Comparison of ENCODE assay signal across 26 cellular contexts in the genomic region with DNA sequence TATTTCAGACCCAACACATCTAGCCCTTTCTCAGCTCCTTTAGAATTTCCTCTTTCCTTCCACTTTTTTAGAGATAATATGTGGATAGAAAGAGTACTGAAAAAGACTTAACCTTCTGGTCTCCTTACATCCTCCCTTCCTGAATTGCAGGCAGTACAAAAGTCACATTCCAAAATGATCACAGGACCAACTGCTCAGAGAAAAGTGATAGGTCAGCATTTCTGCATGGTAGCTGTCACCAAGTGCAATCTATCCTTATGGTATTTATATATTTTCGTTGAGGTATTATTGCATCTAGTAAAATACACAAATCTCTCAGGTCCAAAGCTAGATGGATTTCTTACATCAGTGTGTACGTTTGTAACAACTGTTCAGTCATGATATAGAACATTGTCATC.
"Had no signal": no experiment of that assay in that cellular context is flagged by ENCODE, and none has a peak within 500 bp of the region (broad histone marks: within the 10 kb centered on the region; RNA-seq: fewer than 3 reads in every experiment).

No MANE protein-coding gene starts in this region.

- H3K4me3 ChIP-seq: breast epithelium, SJSA1 had no signal

- H3K27me3 ChIP-seq: breast epithelium, SJSA1 had no signal

- DNase-seq: activated CD4-positive, alpha-beta T cell treated with anti-CD3 and anti-CD28 coated beads, Interleukin-2, amount 50 U/mL, for 1 hour; activated CD4-positive, CD25-positive, alpha-beta regulatory T cell; activated CD8-positive, alpha-beta memory T cell treated with anti-CD3 and anti-CD28 coated beads, Interleukin-2, amount 50 U/mL, for 4 hours; activated CD8-positive, alpha-beta T cell treated with anti-CD3 and anti-CD28 coated beads for 36 hours; activated naive CD4-positive, alpha-beta T cell treated with anti-CD3 and anti-CD28 coated beads, Interleukin-2, amount 50 U/mL, for 16 hours; activated naive CD8-positive, alpha-beta T cell treated with anti-CD3 and anti-CD28 coated beads, Interleukin-2, amount 10 ng/mL, durations not matched to agents 7 days and 5 days; aorta; caudate nucleus; NCI-H1092; NCI-H1417 treated with DMSO at 0.1 percent for 48 hours; NCI-H1694; NCI-H2029; NCI-H2107; NCI-H510A treated with DMSO at 0.1 percent for 48 hours; NCI-H69; NK-92 treated with Interleukin-12 subunit alpha and Interleukin-12 subunit beta, amount 100 ng/mL, for 24 hours; SHP77; T-helper 17 cell; T1000 had no signal

- H3K9me3 ChIP-seq: breast epithelium, SJSA1 had no signal

- H3K4me2 ChIP-seq: KMS-11 had no signal

- H3K9ac ChIP-seq: KMS-11 had no signal

- H3K36me3 ChIP-seq: breast epithelium, SJSA1 had no signal

- FAIRE-seq: RCC 7860, TTC549 had no signal

- H3K27ac ChIP-seq: breast epithelium, KMS-11, SJSA1, VCaP had no signal

- ATAC-seq: activated CD8-positive, alpha-beta T cell treated with anti-CD3 and anti-CD28 coated beads for 36 hours; SK-N-SH treated with all-trans-retinoic acid at 6 μM for 48 hours; T-helper 17 cell had no signal
